2 cellular contexts compared by ENCODE assay signal in genomic region chrX:103629295-103630170, GRCh38.
TF ChIP-seq lines count a peak whose summit lies in the region.

No MANE protein-coding gene starts in this region.

TF ChIP-seq in Ishikawa, 13 proteins besides CTCF, POLR2A, EP300 and RAD21:
- peak; percentile 60 for TF ChIP-seq MAX (IDR thresholded peaks at IDR 0.05)
- peak; percentile 82 for TF ChIP-seq ZBTB7A (IDR thresholded peaks at IDR 0.05; ENCODE audit: low read depth)
- TF ChIP-seq YY1 (IDR thresholded peaks at IDR 0.05; ENCODE audit: low read depth), result peak; percentile 67; the same call in 1 of the 2 replicates
- 0 out of 2 replicates have a peak, but pooled peaks have one; percentile 9 for TF ChIP-seq TCF12 (IDR thresholded peaks at IDR 0.05; ENCODE audit: low read depth)
- TF ChIP-seq CEBPB (IDR thresholded peaks at IDR 0.05), result no peak
- TF ChIP-seq TAF1 (IDR thresholded peaks at IDR 0.05; ENCODE audit: low read depth), result peak; percentile 43
- TF ChIP-seq EGR1 (IDR thresholded peaks at IDR 0.05), result no peak
- no peak for TF ChIP-seq FOXM1 (IDR thresholded peaks at IDR 0.05; ENCODE audit: borderline replicate concordance, low read depth)
- TF ChIP-seq REST (IDR thresholded peaks at IDR 0.05; ENCODE audit: low read depth), result no peak
- TF ChIP-seq USF1 (IDR thresholded peaks at IDR 0.05), result no peak
- TF ChIP-seq CREB1 (IDR thresholded peaks at IDR 0.05; ENCODE audit: low read depth), result no peak
- no peak for TF ChIP-seq NFIC (IDR thresholded peaks at IDR 0.05)
- no peak for TF ChIP-seq TEAD4 (IDR thresholded peaks at IDR 0.05)
TF ChIP-seq in Ishikawa: peak in this region for 5.

TF ChIP-seq in GM12878, 131 proteins besides CTCF, POLR2A, EP300 and RAD21:
- TF ChIP-seq FOXK2 (IDR thresholded peaks at IDR 0.05), result no peak
- peak in 1 of 2 experiments; percentile 51; a peak in 2 of 4 replicates for TF ChIP-seq IKZF2 (IDR thresholded peaks at IDR 0.05)
- TF ChIP-seq BRCA1 (IDR thresholded peaks at IDR 0.05; ENCODE audit: low read depth, low read length), result no peak
- TF ChIP-seq ZNF592 (IDR thresholded peaks at IDR 0.05), result no peak
- TF ChIP-seq RELB (IDR thresholded peaks at IDR 0.05; ENCODE audit: low read depth), result 0 out of 2 replicates have a peak, but pooled peaks have one; percentile 20
- TF ChIP-seq YY1 (IDR thresholded peaks at IDR 0.05; ENCODE audit: low read depth, low read length), result peak; percentile 54; the same call in 1 of the 2 replicates
- TF ChIP-seq DPF2 (IDR thresholded peaks at IDR 0.05), result no peak
- TF ChIP-seq ASH2L (IDR thresholded peaks at IDR 0.05; ENCODE audit: borderline replicate concordance, low read depth), result no peak
- 0 out of 2 replicates have a peak, but pooled peaks have one; percentile 29 for TF ChIP-seq ZNF687 (IDR thresholded peaks at IDR 0.05)
- TF ChIP-seq CHD2 (IDR thresholded peaks at IDR 0.05; ENCODE audit: borderline replicate concordance, low read depth, low read length), result 0 out of 2 replicates have a peak, but pooled peaks have one; percentile 24
- TF ChIP-seq MTA2 (IDR thresholded peaks at IDR 0.05; ENCODE audit: low read depth), result no peak
- TF ChIP-seq RFX5 (IDR thresholded peaks at IDR 0.05; ENCODE audit: low read depth, low read length), result no peak
- 0 out of 2 replicates have a peak, but pooled peaks have one; percentile 67 for TF ChIP-seq NFXL1 (IDR thresholded peaks at IDR 0.05; ENCODE audit: borderline replicate concordance)
- no peak for TF ChIP-seq BCLAF1 (IDR thresholded peaks at IDR 0.05)
- TF ChIP-seq EED (IDR thresholded peaks at IDR 0.05; ENCODE audit: low read depth), result no peak
- TF ChIP-seq E2F8 (IDR thresholded peaks at IDR 0.05; ENCODE audit: low read depth, partially characterized antibody), result no peak
- 0 out of 2 replicates have a peak, but pooled peaks have one; percentile 1 for TF ChIP-seq SMAD5 (IDR thresholded peaks at IDR 0.05; ENCODE audit: low read depth)
- peak; percentile 72 for TF ChIP-seq PKNOX1 (IDR thresholded peaks at IDR 0.05)
- peak; percentile 9 for TF ChIP-seq MEF2B (IDR thresholded peaks at IDR 0.05; ENCODE audit: partially characterized antibody, poor library complexity, severe bottlenecking)
- no peak for TF ChIP-seq SRF (IDR thresholded peaks at IDR 0.05; ENCODE audit: low read depth in 2 of 2, low read length in 2 of 2)
- peak; percentile 71 for TF ChIP-seq IKZF1 (conservative IDR thresholded peaks at IDR 0.05)
- peak; percentile 52 for TF ChIP-seq PBX3 (IDR thresholded peaks at IDR 0.05; ENCODE audit: insufficient replicate concordance, low read depth, low read length)
